ENCODE assay signal across 33 cellular contexts in the genomic region with DNA sequence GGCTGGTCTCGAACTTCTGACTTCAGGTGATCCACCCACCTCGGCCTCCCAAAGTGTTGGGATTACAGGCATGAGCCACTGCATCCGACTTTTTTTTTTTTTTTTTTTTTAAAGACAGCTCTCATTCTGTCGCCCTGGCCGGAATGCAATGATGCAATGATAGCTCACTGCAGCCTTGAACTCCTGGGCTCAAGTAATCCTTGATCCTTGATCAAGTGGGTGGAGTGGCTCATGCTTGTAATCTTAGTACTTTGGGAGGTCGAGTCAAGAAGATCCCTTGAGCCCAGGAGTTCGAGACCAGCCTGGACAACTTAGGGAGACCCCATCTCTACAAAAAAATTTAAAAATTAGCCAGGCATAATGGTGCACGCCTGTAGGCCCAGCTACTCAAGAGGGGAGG.
"Had no signal": no experiment of that assay in that cellular context is flagged by ENCODE, and none has a peak within 500 bp of the region (broad histone marks: within the 10 kb centered on the region; RNA-seq: fewer than 3 reads in every experiment).

No MANE protein-coding gene starts in this region.

- H3K4me3 Mint-ChIP-seq: activated naive CD4-positive, alpha-beta T cell treated with anti-CD3 and anti-CD28 coated beads for 36 hours; activated naive CD8-positive, alpha-beta T cell treated with anti-CD3 and anti-CD28 coated beads for 36 hours; activated T-helper 1 cell treated with anti-CD3 and anti-CD28 coated beads, Interleukin-12 subunit alpha, Interleukin-12 subunit beta, Interleukin-2, Interleukin-4 antibody, amounts not matched to agents 30 ng/mL and 10 ng/mL and 1 ng/mL, durations not matched to agents 14 hours and 24 hours and 36 hours; central memory CD8-positive, alpha-beta T cell; naive thymus-derived CD4-positive, alpha-beta T cell; stimulated activated naive B cell treated with anti-CD40 and anti-IgM and Interleukin-4, amounts not matched to agents 10 μg/mL and 1 μg/mL and 100 μg/mL, for 72 hours; T-cell; T-helper 2 cell treated with Interferon-gamma antibody and Interleukin-4, amounts not matched to agents 5 μg/mL and 100 μg/mL, for 36 hours had no signal

- ATAC-seq: left ventricle myocardium superior; naive thymus-derived CD4-positive, alpha-beta T cell; stimulated activated naive B cell treated with anti-CD40 and anti-IgM and Interleukin-4, amounts not matched to agents 10 μg/mL and 1 μg/mL and 100 μg/mL, for 72 hours; T-cell had no signal

- FAIRE-seq: bronchial epithelial cell, colon, endometrium, islet of Langerhans had no signal

- H3K36me3 ChIP-seq: ovary, prostate gland, vagina had no signal

- H3K27me3 ChIP-seq: esophagus squamous epithelium, ovary, stomach, thyroid gland, upper lobe of left lung, vagina had no signal

- H3K4me3 ChIP-seq: esophagus squamous epithelium, ovary, prostate gland, stomach, thyroid gland, upper lobe of left lung, vagina had no signal

- H3K9me3 Mint-ChIP-seq: activated naive CD4-positive, alpha-beta T cell treated with anti-CD3 and anti-CD28 coated beads for 36 hours; activated naive CD8-positive, alpha-beta T cell treated with anti-CD3 and anti-CD28 coated beads for 36 hours; activated T-helper 1 cell treated with anti-CD3 and anti-CD28 coated beads, Interleukin-12 subunit alpha, Interleukin-12 subunit beta, Interleukin-2, Interleukin-4 antibody, amounts not matched to agents 30 ng/mL and 10 ng/mL and 1 ng/mL, durations not matched to agents 14 hours and 24 hours and 36 hours; central memory CD8-positive, alpha-beta T cell; naive thymus-derived CD4-positive, alpha-beta T cell; stimulated activated naive B cell treated with anti-CD40 and anti-IgM and Interleukin-4, amounts not matched to agents 10 μg/mL and 1 μg/mL and 100 μg/mL, for 72 hours; T-cell; T-helper 2 cell treated with Interferon-gamma antibody and Interleukin-4, amounts not matched to agents 5 μg/mL and 100 μg/mL, for 36 hours had no signal

- H3K27me3 Mint-ChIP-seq: activated naive CD8-positive, alpha-beta T cell treated with anti-CD3 and anti-CD28 coated beads for 36 hours; central memory CD8-positive, alpha-beta T cell; naive thymus-derived CD4-positive, alpha-beta T cell; stimulated activated naive B cell treated with anti-CD40 and anti-IgM and Interleukin-4, amounts not matched to agents 10 μg/mL and 1 μg/mL and 100 μg/mL, for 72 hours; T-cell had no signal

- H3K27ac ChIP-seq: epithelial cell of prostate, esophagus squamous epithelium, ovary, prostate gland, stomach, thyroid gland, upper lobe of left lung, vagina had no signal

- DNase-seq: activated CD4-positive, alpha-beta T cell treated with anti-CD3 and anti-CD28 coated beads for 48 hours; activated CD4-positive, alpha-beta T cell treated with anti-CD3 and anti-CD28 coated beads, Interleukin-2, amount 50 U/mL, for 48 hours; activated CD8-positive, alpha-beta memory T cell treated with anti-CD3 and anti-CD28 coated beads, Interleukin-2, amount 50 U/mL, for 4 hours; activated naive CD4-positive, alpha-beta T cell treated with anti-CD3 and anti-CD28 coated beads for 36 hours; activated naive CD8-positive, alpha-beta T cell treated with anti-CD3 and anti-CD28 coated beads for 36 hours; activated T-cell treated with anti-CD3 and anti-CD28 coated beads, Interleukin-2, amount 50 U/mL, for 1 hour; amniotic stem cell; effector CD8-positive, alpha-beta T cell; esophagus squamous epithelium; foreskin melanocyte; left ventricle myocardium superior; mammary epithelial cell; midbrain; naive thymus-derived CD4-positive, alpha-beta T cell; ovary; retina; stimulated activated CD4-positive, alpha-beta T cell treated with anti-CD3 and anti-CD28 coated beads, Interleukin-15, amount 100 ng/mL, for 24 hours; stimulated activated CD4-positive, alpha-beta T cell treated with anti-CD3 and anti-CD28 coated beads, Interleukin-2, amount 100 ng/mL, for 24 hours; stimulated activated naive B cell treated with anti-CD40 and anti-IgM and Interleukin-4, amounts not matched to agents 10 μg/mL and 1 μg/mL and 100 μg/mL, for 72 hours; stomach; T-cell; thyroid gland; upper lobe of left lung had no signal

- H3K27ac Mint-ChIP-seq: activated naive CD4-positive, alpha-beta T cell treated with anti-CD3 and anti-CD28 coated beads for 36 hours; activated T-helper 1 cell treated with anti-CD3 and anti-CD28 coated beads, Interleukin-12 subunit alpha, Interleukin-12 subunit beta, Interleukin-2, Interleukin-4 antibody, amounts not matched to agents 30 ng/mL and 10 ng/mL and 1 ng/mL, durations not matched to agents 14 hours and 24 hours and 36 hours; stimulated activated naive B cell treated with anti-CD40 and anti-IgM and Interleukin-4, amounts not matched to agents 10 μg/mL and 1 μg/mL and 100 μg/mL, for 72 hours; T-cell; T-helper 2 cell treated with Interferon-gamma antibody and Interleukin-4, amounts not matched to agents 5 μg/mL and 100 μg/mL, for 36 hours had no signal

- H3K4me1 ChIP-seq: prostate gland, thyroid gland had no signal

- H3K9me3 ChIP-seq: esophagus squamous epithelium, ovary, prostate gland, stomach, thyroid gland, upper lobe of left lung, vagina had no signal
